ENCODE assay signal across 22 cellular contexts in the genomic region with DNA sequence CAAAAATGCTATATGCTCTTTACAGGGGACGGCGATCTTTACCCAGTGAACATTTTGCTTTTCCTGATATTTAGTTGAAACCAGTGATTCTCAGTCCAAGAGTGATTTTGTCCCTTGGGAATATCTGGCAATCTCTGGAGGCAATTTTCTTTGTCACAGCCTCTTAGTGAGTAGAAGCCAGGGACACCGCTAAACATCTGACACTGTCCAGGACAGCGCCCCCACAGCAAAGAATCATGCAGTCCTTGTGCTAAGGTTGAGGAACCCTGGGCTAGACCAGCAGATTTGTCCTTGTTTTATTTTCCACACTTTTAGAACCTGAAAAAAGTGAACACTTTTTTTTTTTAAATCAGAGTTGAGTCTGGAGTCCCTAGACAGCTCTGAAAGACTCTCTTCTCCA. TPM values are rescaled to one million over a fixed set of nuclear protein-coding genes. Genes with fewer than 3 reads are reported as not detected.
A peak's percentile ranks its signal among the peaks of the same experiment; 100 is the strongest.
DNase-seq lines count a peak whose midpoint lies in the region; ATAC-seq, FAIRE-seq and TF ChIP-seq lines count a peak whose summit lies in the region.
"Had no signal": no experiment of that assay in that cellular context is flagged by ENCODE, and none has a peak within 500 bp of the region (broad histone marks: within the 10 kb centered on the region; RNA-seq: fewer than 3 reads in every experiment).

No MANE protein-coding gene starts in this region.

- H3K27ac ChIP-seq in HepG2 (ENCODE audit: extremely low read length, insufficient read depth, low read length) (no peak overlapping the region), right lobe of liver (no peak overlapping the region), astrocyte (ENCODE audit: low read depth, low read length) (peak overlapping the region; percentile 8), foreskin keratinocyte (peak overlapping the region; percentile 16), aorta (ENCODE audit: low read depth in 1 of 2, low read length in 2 of 2) (peak overlapping the region in 1 of 2 donors; percentile 73)

- H3K4me3 ChIP-seq in HepG2 (replicated peaks in 1 of 3; ENCODE audit: insufficient read depth in 1 of 3, low read depth in 2 of 3, low read length in 3 of 3): no peak overlapping the region
- H3K4me3 ChIP-seq in right lobe of liver: no peak overlapping the region
- H3K4me3 ChIP-seq in astrocyte (ENCODE audit: insufficient read depth, low read depth, low read length): no peak overlapping the region
- no peak overlapping the region for H3K4me3 ChIP-seq in aorta (ENCODE audit: low read length in 2 of 2)

- TF ChIP-seq EP300 in HepG2 (IDR thresholded peaks at IDR 0.05; ENCODE audit: low read depth in 2 of 2, low read length in 2 of 2): no peak
- no peak for TF ChIP-seq EP300 in HepG2 (CRISPR knock-in tag; IDR thresholded peaks at IDR 0.05; ENCODE audit: borderline replicate concordance)

- no peak for TF ChIP-seq RAD21 in HepG2 (CRISPR knock-in tag; IDR thresholded peaks at IDR 0.05)

- TF ChIP-seq POLR2A in HepG2 (IDR thresholded peaks at IDR 0.05; ENCODE audit: insufficient read depth in 1 of 2, low read depth in 2 of 2, low read length in 2 of 2) (no peak), right lobe of liver (IDR thresholded peaks at IDR 0.05) (no peak)

- H3K4me2 ChIP-seq in HepG2 (ENCODE audit: low read depth, low read length): no peak overlapping the region
- no peak overlapping the region for H3K4me2 ChIP-seq in astrocyte (ENCODE audit: low read length)

- CTCF ChIA-PET in HepG2 (lab: Yijun Ruan, JAX; ENCODE audit: low intra/inter-chr PET ratio, low total read pairs): no interaction called here

- H3K9me3 Mint-ChIP-seq in astrocyte (ENCODE audit: unreplicated experiment): peaks cover 3% of the 10 kb centered on the region

- H3K36me3 ChIP-seq in HepG2 (replicated peaks in 1 of 2; ENCODE audit: control insufficient read depth in 1 of 2, insufficient read depth in 2 of 2, low read length in 2 of 2) (no peaks in the 10 kb centered on the region), right lobe of liver (no peaks in the 10 kb centered on the region), astrocyte (ENCODE audit: insufficient read depth, low read length) (no peaks in the 10 kb centered on the region), aorta (ENCODE audit: control insufficient read depth in 1 of 2, insufficient read depth in 2 of 2, low read length in 1 of 2) (no peaks in the 10 kb centered on the region)

- no peaks in the 10 kb centered on the region for H3K79me2 ChIP-seq in HepG2 (ENCODE audit: insufficient read depth, low read length)
- peaks cover 12% of the 10 kb centered on the region for H3K79me2 ChIP-seq in astrocyte (ENCODE audit: insufficient read depth, low read length)

- peaks cover 3% of the 10 kb centered on the region for H3K36me3 Mint-ChIP-seq in astrocyte (ENCODE audit: low read depth, unreplicated experiment)

- peaks cover 13% of the 10 kb centered on the region for H3K4me1 Mint-ChIP-seq in astrocyte (ENCODE audit: low read depth, unreplicated experiment)
- H3K4me1 Mint-ChIP-seq: neural crest cell had no signal

- 67% methylated on average over 4 of the region's 4 CpGs for WGBS in HepG2 (ENCODE audit: low lambda C conversion rate)
- WGBS in right lobe of liver (ENCODE audit: insufficient coverage, low coverage, low lambda C conversion rate, missing lambda C conversion rate): 100% methylated on average over 4 of the region's 4 CpGs
- 66 to 75% methylated on average over 4 of the region's 4 CpGs for WGBS in aorta, 2 donors

- H4K20me1 ChIP-seq in HepG2 (ENCODE audit: insufficient read depth, low read length): no peaks in the 10 kb centered on the region
- H4K20me1 ChIP-seq in astrocyte (ENCODE audit: insufficient read depth, low read length): no peaks in the 10 kb centered on the region

- no peak overlapping the region for H3K4me3 Mint-ChIP-seq in astrocyte (ENCODE audit: unreplicated experiment)
- H3K4me3 Mint-ChIP-seq: activated T-cell treated with anti-CD3 and anti-CD28 coated beads, Interleukin-2, amount 50 U/mL, for 24 hours; CD4-positive, alpha-beta memory T cell; neural crest cell had no signal

- H3K9me3 ChIP-seq in HepG2 (ENCODE audit: low read length): no peaks in the 10 kb centered on the region
- no peaks in the 10 kb centered on the region for H3K9me3 ChIP-seq in right lobe of liver
- no peaks in the 10 kb centered on the region for H3K9me3 ChIP-seq in astrocyte (ENCODE audit: insufficient read depth, low read depth, low read length)
- no peaks in the 10 kb centered on the region for H3K9me3 ChIP-seq in aorta (ENCODE audit: control insufficient read depth, low read length)

- ATAC-seq in HepG2: peak; percentile 78
- no peak for ATAC-seq in right lobe of liver
- no peak for ATAC-seq in foreskin keratinocyte
- ATAC-seq in aorta (ENCODE audit: low FRiP score): peak; percentile 22
- no peak for ATAC-seq in GM21576 (IDR thresholded peaks at IDR 0.05; ENCODE audit: unreplicated experiment)
- ATAC-seq: activated naive CD4-positive, alpha-beta T cell treated with anti-CD3 and anti-CD28 coated beads, Interleukin-2, amount 50 U/mL, for 72 hours; stimulated activated naive CD8-positive, alpha-beta T cell treated with anti-CD3 and anti-CD28 coated beads, Interleukin-15, Interleukin-2, amounts not matched to agents 100 U/mL and 50 U/mL, for 24 hours had no signal

- peaks cover 2% of the 10 kb centered on the region for H3K27me3 Mint-ChIP-seq in astrocyte (ENCODE audit: low read depth, unreplicated experiment)
- H3K27me3 Mint-ChIP-seq: activated T-cell treated with anti-CD3 and anti-CD28 coated beads, Interleukin-2, amount 50 U/mL, for 24 hours; CD4-positive, alpha-beta memory T cell had no signal

- no peak overlapping the region for H3K27ac Mint-ChIP-seq in astrocyte (ENCODE audit: unreplicated experiment)
- H3K27ac Mint-ChIP-seq: activated naive CD4-positive, alpha-beta T cell treated with anti-CD3 and anti-CD28 coated beads, Interleukin-2, amount 50 U/mL, for 72 hours; activated T-cell treated with anti-CD3 and anti-CD28 coated beads, Interleukin-2, amount 50 U/mL, for 24 hours had no signal

- POLR2A ChIA-PET in HepG2 (lab: Yijun Ruan, JAX): no interaction called here

- DNase-seq in HepG2 (ENCODE audit: low spot score) (no peak), right lobe of liver (no peak), astrocyte (ENCODE audit: low read depth) (no peak), foreskin keratinocyte (no peak), aorta (peak in 1 of 2 donors; percentile 7), NK-92 (lab: John Stamatoyannopoulos, UW; ENCODE audit: unreplicated experiment) (no peak), NCI-H510A (lab: John Stamatoyannopoulos, UW) (no peak)
- DNase-seq: activated CD4-positive, alpha-beta T cell treated with anti-CD3 and anti-CD28 coated beads, Interleukin-2, amount 50 U/mL, for 48 hours; activated T-cell treated with anti-CD3 and anti-CD28 coated beads, Interleukin-2, amount 50 U/mL, for 24 hours; CD4-positive, alpha-beta memory T cell; DMS79; effector CD4-positive, alpha-beta T cell; NCI-H1436 treated with DMSO at 0.1 percent for 48 hours; NCI-H446; OCI-M1; stimulated activated CD4-positive, alpha-beta T cell treated with anti-CD3 and anti-CD28 coated beads, Interleukin-15, amount 100 ng/mL, for 24 hours; stimulated activated naive CD8-positive, alpha-beta T cell treated with anti-CD3 and anti-CD28 coated beads, Interleukin-15, Interleukin-2, amounts not matched to agents 100 U/mL and 50 U/mL, for 24 hours had no signal

- BruUV-seq in HepG2 (replicated peaks; lab: Mats Ljungman, UMichigan): no TSS peak

- intact Hi-C loops in HepG2 (cut with micrococcal nuclease; ENCODE audit: unreplicated experiment) (no loop called here), right lobe of liver (cut with DNase I) (no loop called here), aorta (cut with DNase I) (no loop called here)

- TF ChIP-seq CTCF in HepG2 (CRISPR knock-in tag; IDR thresholded peaks at IDR 0.05) (peak; percentile 23; the same call in 1 of the 2 replicates), right lobe of liver (IDR thresholded peaks at IDR 0.05) (no peak), astrocyte (IDR thresholded peaks at IDR 0.05; ENCODE audit: insufficient read depth, low read depth, low read length) (no peak), foreskin keratinocyte (conservative IDR thresholded peaks at IDR 0.05) (peak; percentile 27)

- no peak overlapping the region for H3K9ac ChIP-seq in HepG2 (ENCODE audit: insufficient read depth, low read depth, low read length)
- no peak overlapping the region for H3K9ac ChIP-seq in astrocyte (ENCODE audit: low read length)

- H3K4me1 ChIP-seq in HepG2 (ENCODE audit: insufficient read depth, low read length): peaks cover 21% of the 10 kb centered on the region
- H3K4me1 ChIP-seq in right lobe of liver: no peaks in the 10 kb centered on the region
- H3K4me1 ChIP-seq in astrocyte (ENCODE audit: insufficient read depth, low read length): peaks cover 39% of the 10 kb centered on the region
- H3K4me1 ChIP-seq in foreskin keratinocyte: peaks cover 47% of the 10 kb centered on the region
- peaks cover 2 to 10% of the 10 kb centered on the region in 2 donors for H3K4me1 ChIP-seq in aorta (ENCODE audit: control insufficient read depth in 1 of 2, insufficient read depth in 2 of 2, low read length in 2 of 2)

- H2AFZ ChIP-seq in HepG2 (ENCODE audit: low read length) (no peak overlapping the region), astrocyte (ENCODE audit: low read depth, low read length) (no peak overlapping the region)

- no peak for FAIRE-seq in HepG2 (lab: Jason Lieb, UNC)
- no peak for FAIRE-seq in astrocyte (lab: Jason Lieb, UNC)
- FAIRE-seq: GM18507, TTC549 had no signal

- in situ Hi-C loops in HepG2 (cut with HindIII; ENCODE audit: extremely low pct_ligation_motif_present, low pct_unique_long_range_greater_than_20kb): no loop called here

- no peaks in the 10 kb centered on the region; a peak in 1 of 5 replicates for H3K27me3 ChIP-seq in HepG2 (ENCODE audit: control insufficient read depth in 1 of 2, insufficient read depth in 2 of 2, low read length in 2 of 2)
- no peaks in the 10 kb centered on the region for H3K27me3 ChIP-seq in right lobe of liver
- H3K27me3 ChIP-seq in astrocyte (ENCODE audit: insufficient read depth, low read length): no peaks in the 10 kb centered on the region
- H3K27me3 ChIP-seq in foreskin keratinocyte: no peaks in the 10 kb centered on the region
- no peaks in the 10 kb centered on the region for H3K27me3 ChIP-seq in aorta (ENCODE audit: control insufficient read depth in 1 of 2, insufficient read depth in 2 of 2, low read length in 1 of 2)

RNA-seq across cellular contexts. Expression of a gene that starts 13.1 kb away (rescaled TPM):
- 0.29 TPM in 1 of 2 replicates, not detected in the other for total RNA-seq in HepG2 (2016; rRNA removed; fragmentation: Illumina TruSeq; extraction: Trizol)
- not detected in 2 replicates for total RNA-seq in HepG2 (2016; cell fraction: cytosol; rRNA removed; fragmentation: Illumina TruSeq; extraction: Trizol; ENCODE audit: low read depth)
- total RNA-seq in HepG2 (2016; cell fraction: insoluble cytoplasmic fraction; rRNA removed; fragmentation: Illumina TruSeq; extraction: Trizol): not detected in 2 replicates
- total RNA-seq in HepG2 (2016; cell fraction: membrane; rRNA removed; fragmentation: Illumina TruSeq; extraction: Trizol): 0.14 TPM in 1 of 2 replicates, not detected in the other
- total RNA-seq in HepG2 (2016; cell fraction: nucleus; rRNA removed; fragmentation: Illumina TruSeq; extraction: Trizol): not detected in 2 replicates
- polyA plus RNA-seq in HepG2 (2011; rRNA removed): 0.33 and 0.34 TPM in 2 replicates
- 0.40 and 0.54 TPM in 2 replicates for polyA plus RNA-seq in HepG2 (2011; cell fraction: cytosol; rRNA removed)
- 0.12 and 0.55 TPM in 2 replicates for polyA plus RNA-seq in HepG2 (2011; cell fraction: nucleus; rRNA removed)
- 0.67 and 0.79 TPM in 2 replicates for polyA plus RNA-seq in HepG2 (2012)
- polyA plus RNA-seq in HepG2 (2016; cell fraction: cytosol; fragmentation: Illumina TruSeq; extraction: Trizol; ENCODE audit: low read depth): 0.09 TPM in 1 of 2 replicates, not detected in the other
- not detected in 2 replicates for polyA plus RNA-seq in HepG2 (2016; cell fraction: insoluble cytoplasmic fraction; fragmentation: Illumina TruSeq; extraction: Trizol; ENCODE audit: low read depth)
- polyA plus RNA-seq in HepG2 (2016; cell fraction: membrane; fragmentation: Illumina TruSeq; extraction: Trizol; ENCODE audit: low read depth): 0.22 TPM in 1 of 2 replicates, not detected in the other
- not detected in 2 replicates for polyA plus RNA-seq in HepG2 (2016; cell fraction: nucleus; fragmentation: Illumina TruSeq; extraction: Trizol; ENCODE audit: insufficient read depth, low read depth)
- polyA minus RNA-seq in HepG2 (2011; rRNA and poly(A)+ RNA removed; ENCODE audit: low replicate concordance): 1.4 and 58.2 TPM in 2 replicates
- not detected in 2 replicates for polyA minus RNA-seq in HepG2 (2011; cell fraction: cytosol; rRNA and poly(A)+ RNA removed)
- polyA minus RNA-seq in HepG2 (2011; cell fraction: nucleus; rRNA and poly(A)+ RNA removed): 0.52 TPM in 1 of 2 replicates, not detected in the other
- total RNA-seq in right lobe of liver: 1 to 10 TPM; 2.4 to 5.9 (median 4.2) TPM
- total RNA-seq in astrocyte: not detected in 2 replicates
- 9.5 and 13.1 TPM in 2 replicates for total RNA-seq in foreskin keratinocyte
- polyA plus RNA-seq in foreskin keratinocyte: 11.2 and 14.4 TPM in 2 replicates
- 10 to 100 TPM; 48.6 to 72.6 TPM for total RNA-seq in aorta
- polyA plus RNA-seq in aorta: 100 to 1,000 TPM in 1 of 2 donors, 10 to 100 TPM in 1; 40.9 to 105 TPM
- total RNA-seq: neural crest cell had no signal

RNA-seq across cellular contexts. Expression of a gene that starts 32.8 kb away (rescaled TPM):
- total RNA-seq in HepG2 (2016; rRNA removed; fragmentation: Illumina TruSeq; extraction: Trizol): 13.5 and 16.7 TPM in 2 replicates
- 2.1 TPM in 2 replicates for total RNA-seq in HepG2 (2016; cell fraction: cytosol; rRNA removed; fragmentation: Illumina TruSeq; extraction: Trizol; ENCODE audit: low read depth)
- total RNA-seq in HepG2 (2016; cell fraction: insoluble cytoplasmic fraction; rRNA removed; fragmentation: Illumina TruSeq; extraction: Trizol): 13.4 and 17.6 TPM in 2 replicates
- 3.8 and 5.4 TPM in 2 replicates for total RNA-seq in HepG2 (2016; cell fraction: membrane; rRNA removed; fragmentation: Illumina TruSeq; extraction: Trizol)
- 31.3 and 34.7 TPM in 2 replicates for total RNA-seq in HepG2 (2016; cell fraction: nucleus; rRNA removed; fragmentation: Illumina TruSeq; extraction: Trizol)
- polyA plus RNA-seq in HepG2 (2011; rRNA removed): 4.5 and 5.8 TPM in 2 replicates
- 2.6 and 2.7 TPM in 2 replicates for polyA plus RNA-seq in HepG2 (2011; cell fraction: cytosol; rRNA removed)
- polyA plus RNA-seq in HepG2 (2011; cell fraction: nucleus; rRNA removed): 12.4 and 12.6 TPM in 2 replicates
- polyA plus RNA-seq in HepG2 (2012): 7.4 and 8.5 TPM in 2 replicates
- 0.38 and 0.41 TPM in 2 replicates for polyA plus RNA-seq in HepG2 (2016; cell fraction: cytosol; fragmentation: Illumina TruSeq; extraction: Trizol; ENCODE audit: low read depth)
- 5.2 and 6.4 TPM in 2 replicates for polyA plus RNA-seq in HepG2 (2016; cell fraction: insoluble cytoplasmic fraction; fragmentation: Illumina TruSeq; extraction: Trizol; ENCODE audit: low read depth)
- 0.81 and 1.0 TPM in 2 replicates for polyA plus RNA-seq in HepG2 (2016; cell fraction: membrane; fragmentation: Illumina TruSeq; extraction: Trizol; ENCODE audit: low read depth)
- 18.2 and 19.9 TPM in 2 replicates for polyA plus RNA-seq in HepG2 (2016; cell fraction: nucleus; fragmentation: Illumina TruSeq; extraction: Trizol; ENCODE audit: insufficient read depth, low read depth)
- 19.4 and 24.1 TPM in 2 replicates for polyA minus RNA-seq in HepG2 (2011; rRNA and poly(A)+ RNA removed; ENCODE audit: low replicate concordance)
- polyA minus RNA-seq in HepG2 (2011; cell fraction: cytosol; rRNA and poly(A)+ RNA removed): 7.3 and 7.6 TPM in 2 replicates
- 29.5 and 29.8 TPM in 2 replicates for polyA minus RNA-seq in HepG2 (2011; cell fraction: nucleus; rRNA and poly(A)+ RNA removed)
- total RNA-seq in right lobe of liver: 10 to 100 TPM in 3 of 6 experiments, 1 to 10 TPM in 3; 6.3 to 13.6 (median 9.8) TPM
- 17.8 and 19.2 TPM in 2 replicates for total RNA-seq in astrocyte
- total RNA-seq in foreskin keratinocyte: 27.0 and 27.1 TPM in 2 replicates
- 5.1 and 5.8 TPM in 2 replicates for polyA plus RNA-seq in foreskin keratinocyte
- 10 to 100 TPM; 21.2 to 34.2 TPM for total RNA-seq in aorta
- polyA plus RNA-seq in aorta: 1 to 10 TPM; 2.0 to 4.7 TPM

Comparison
In these comparisons a context has a peak if more than half of its experiments do, and no peak if none do; other contexts are left out.
1. ATAC-seq: peak in HepG2 (single experiment) and aorta (single experiment); none in right lobe of liver (0 of 4), foreskin keratinocyte (single experiment) and GM21576 (single experiment).
2. CTCF ChIP-seq: peak in HepG2 (single experiment) and foreskin keratinocyte (single experiment); none in right lobe of liver (0 of 4) and astrocyte (single experiment).
3. H3K27ac ChIP-seq: peak in astrocyte (single experiment) and foreskin keratinocyte (single experiment); none in HepG2 (single experiment) and right lobe of liver (0 of 3).